1 cellular context compared by ENCODE assay signal in genomic region chr15:58988011-58988785, GRCh38.
A peak's percentile ranks its signal among the peaks of the same experiment; 100 is the strongest.
TF ChIP-seq lines count a peak whose summit lies in the region.

No MANE protein-coding gene starts in this region.

TF ChIP-seq in K562, 482 proteins besides CTCF, POLR2A, EP300 and RAD21 (continued from another document and continues in another):
- TF ChIP-seq E2F1 (CRISPR knock-in tag; IDR thresholded peaks at IDR 0.05), result no peak
- no peak for TF ChIP-seq GTF3C2 (IDR thresholded peaks at IDR 0.05; ENCODE audit: borderline replicate concordance, extremely low read depth, insufficient read length)
- TF ChIP-seq ZNF707 (CRISPR knock-in tag; conservative IDR thresholded peaks at IDR 0.05), result no peak
- no peak for TF ChIP-seq SRSF7 (optimal IDR thresholded peaks at IDR 0.05; ENCODE audit: low read depth, low read length)
- no peak for TF ChIP-seq TBL1XR1 (IDR thresholded peaks at IDR 0.05; ENCODE audit: low read length in 2 of 2)
- peak; percentile 71; the same call in 1 of the 2 replicates for TF ChIP-seq HDAC2 (IDR thresholded peaks at IDR 0.05)
- TF ChIP-seq HDGF (IDR thresholded peaks at IDR 0.05), result no peak
- TF ChIP-seq ARID3A (IDR thresholded peaks at IDR 0.05; ENCODE audit: borderline replicate concordance, low read depth, low read length), result peak; percentile 41; the same call in 1 of the 2 replicates
- no peak for TF ChIP-seq USF1 (CRISPR knock-in tag; IDR thresholded peaks at IDR 0.05)
- no peak for TF ChIP-seq ZNF655 (CRISPR knock-in tag; IDR thresholded peaks at IDR 0.05)
- no peak for TF ChIP-seq ZMIZ1 (IDR thresholded peaks at IDR 0.05; ENCODE audit: low read depth in 2 of 2, low read length in 2 of 2)
- no peak for TF ChIP-seq ZNF143 (CRISPR knock-in tag; IDR thresholded peaks at IDR 0.05)
- TF ChIP-seq GATA2 (CRISPR knock-in tag; IDR thresholded peaks at IDR 0.05), result peak; percentile 11; the same call in 1 of the 2 replicates
- TF ChIP-seq MTA1 (IDR thresholded peaks at IDR 0.05; ENCODE audit: borderline replicate concordance), result peak; percentile 27; the same call in 1 of the 2 replicates
- no peak for TF ChIP-seq THRA (IDR thresholded peaks at IDR 0.05)
- TF ChIP-seq GABPB2 (CRISPR knock-in tag; conservative IDR thresholded peaks at IDR 0.05), result no peak
- TF ChIP-seq E2F5 (CRISPR knock-in tag; IDR thresholded peaks at IDR 0.05), result no peak
- TF ChIP-seq ATF1 (CRISPR knock-in tag; IDR thresholded peaks at IDR 0.05), result no peak
- 0 out of 2 replicates have a peak, but pooled peaks have one; percentile 8 for TF ChIP-seq ATF1 (tag; IDR thresholded peaks at IDR 0.05)
- no peak for TF ChIP-seq RBM14 (IDR thresholded peaks at IDR 0.05; ENCODE audit: borderline replicate concordance, insufficient read depth, low read depth, low read length)
- no peak for TF ChIP-seq ZBTB11 (CRISPR knock-in tag; IDR thresholded peaks at IDR 0.05)
- TF ChIP-seq CBFA2T3 (IDR thresholded peaks at IDR 0.05), result no peak
- no peak for TF ChIP-seq ZNF121 (CRISPR knock-in tag; conservative IDR thresholded peaks at IDR 0.05)
- no peak for TF ChIP-seq FOXJ3 (CRISPR knock-in tag; IDR thresholded peaks at IDR 0.05)
- TF ChIP-seq YBX1 (IDR thresholded peaks at IDR 0.05), result no peak
- TF ChIP-seq CBFA2T2 (conservative IDR thresholded peaks at IDR 0.05), result no peak
- TF ChIP-seq HMG20A (CRISPR knock-in tag; conservative IDR thresholded peaks at IDR 0.05), result no peak
- no peak for TF ChIP-seq FIP1L1 (IDR thresholded peaks at IDR 0.05; ENCODE audit: low read depth, low read length, poor library complexity, severe bottlenecking)
- no peak for TF ChIP-seq SIRT6 (IDR thresholded peaks at IDR 0.05; ENCODE audit: low read depth, low read length)
- TF ChIP-seq HMGN3 (IDR thresholded peaks at IDR 0.05; ENCODE audit: borderline replicate concordance, extremely low read depth, insufficient read length, low read depth, low read length), result no peak
- TF ChIP-seq POLR2B (IDR thresholded peaks at IDR 0.05; ENCODE audit: low read depth, partially characterized antibody), result no peak
- TF ChIP-seq TEAD2 (tag; IDR thresholded peaks at IDR 0.05), result no peak
- no peak for TF ChIP-seq CBX8 (IDR thresholded peaks at IDR 0.05; ENCODE audit: borderline replicate concordance, extremely low read depth, low read depth, low read length, poor library complexity, severe bottlenecking)
- no peak for TF ChIP-seq PURB (CRISPR knock-in tag; IDR thresholded peaks at IDR 0.05; ENCODE audit: low read depth)
- TF ChIP-seq CHD2 (IDR thresholded peaks at IDR 0.05; ENCODE audit: low read depth, low read length), result peak; percentile 44; the same call in 1 of the 2 replicates
- TF ChIP-seq XRCC3 (IDR thresholded peaks at IDR 0.05), result no peak
- TF ChIP-seq STAT5B (CRISPR knock-in tag; IDR thresholded peaks at IDR 0.05), result no peak
- TF ChIP-seq TSC22D4 (tag; IDR thresholded peaks at IDR 0.05), result no peak
- TF ChIP-seq SFPQ (IDR thresholded peaks at IDR 0.05; ENCODE audit: low read depth, low read length), result no peak
- TF ChIP-seq KLF10 (CRISPR knock-in tag; IDR thresholded peaks at IDR 0.05), result no peak
- no peak for TF ChIP-seq POU5F1 (IDR thresholded peaks at IDR 0.05; ENCODE audit: borderline replicate concordance, low read depth, low read length, partially characterized antibody)
- TF ChIP-seq ZNF584 (CRISPR knock-in tag; IDR thresholded peaks at IDR 0.05; ENCODE audit: low read depth), result no peak
- no peak for TF ChIP-seq SP2 (IDR thresholded peaks at IDR 0.05; ENCODE audit: extremely low read depth, low read depth, low read length, poor library complexity, severe bottlenecking)
- TF ChIP-seq KDM1A (IDR thresholded peaks at IDR 0.05), result peak in 1 of 2 experiments; percentile 63; a peak in 1 of 4 replicates
- TF ChIP-seq RCOR1 (IDR thresholded peaks at IDR 0.05; ENCODE audit: borderline replicate concordance in 1 of 2, low read depth in 2 of 2, low read length in 2 of 2), result no peak; a peak in 1 of 4 replicates
- 0 out of 2 replicates have a peak, but pooled peaks have one; percentile 18 for TF ChIP-seq POLR2AphosphoS5 (IDR thresholded peaks at IDR 0.05; ENCODE audit: control insufficient read depth, insufficient read depth, low read depth, low read length)
